ENCODE assay signal across 14 cellular contexts in the genomic region with DNA sequence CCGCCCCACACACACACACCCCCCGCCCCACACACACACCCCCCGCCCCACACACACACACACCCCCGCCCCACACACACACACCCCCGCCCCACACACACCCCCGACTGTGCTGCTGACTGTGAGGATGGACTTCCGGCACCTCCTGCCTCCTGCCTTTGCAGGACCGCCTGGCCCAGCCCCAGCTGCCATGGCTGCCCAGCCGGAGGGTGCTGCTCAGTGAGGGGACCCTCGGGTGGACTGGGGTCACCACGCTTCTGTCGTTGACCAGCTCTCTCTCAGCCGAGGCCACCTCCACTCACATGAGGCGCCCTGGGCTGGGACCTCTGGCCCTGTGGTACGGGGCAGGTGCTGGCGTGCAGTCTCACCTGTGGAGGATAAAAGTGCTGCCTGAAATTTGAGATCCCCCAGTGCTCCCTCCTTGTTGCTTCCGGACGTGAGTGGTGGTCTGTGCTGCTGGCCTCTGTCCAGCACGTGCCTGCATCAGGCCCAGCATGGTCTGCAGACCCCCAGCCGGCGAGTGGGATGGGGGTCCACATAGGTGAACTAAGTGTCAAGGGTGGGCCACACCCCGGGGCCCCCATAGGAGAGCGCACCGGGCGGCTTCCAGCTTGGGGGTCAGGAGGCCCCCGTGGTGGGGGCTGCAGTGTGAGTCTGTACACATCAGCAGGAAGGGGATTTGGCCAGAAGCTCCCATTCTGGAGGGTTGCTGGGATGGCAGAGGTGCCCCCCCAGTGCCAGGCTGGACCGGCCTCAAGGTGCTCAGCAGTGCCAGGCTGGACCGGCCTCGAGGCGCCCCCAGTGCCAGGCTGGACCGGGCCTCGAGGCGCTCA. TPM values are rescaled to one million over a fixed set of nuclear protein-coding genes. Genes with fewer than 3 reads are reported as not detected.
DNase-seq lines count a peak whose midpoint lies in the region; ATAC-seq and TF ChIP-seq lines count a peak whose summit lies in the region.
"Had no signal": no experiment of that assay in that cellular context is flagged by ENCODE, and none has a peak within 500 bp of the region (broad histone marks: within the 10 kb centered on the region; RNA-seq: fewer than 3 reads in every experiment).

No MANE protein-coding gene starts in this region.

- H3K36me3 ChIP-seq in Peyer's patch (peaks cover 0 to 56% (median 0%) of the 10 kb centered on the region in 3 donors), thymus (ENCODE audit: control insufficient read depth, insufficient read depth) (no peaks in the 10 kb centered on the region)

- H3K4me1 ChIP-seq in Peyer's patch (peaks cover 0 to 65% (median 7%) of the 10 kb centered on the region in 4 donors), thymus (ENCODE audit: control insufficient read depth, insufficient read depth, low read length) (no peaks in the 10 kb centered on the region)

- H3K4me3 ChIP-seq in Peyer's patch, result peak overlapping the region in 1 of 4 donors; percentile 16
- no peak overlapping the region for H3K4me3 ChIP-seq in thymus (ENCODE audit: low read length)
- H3K4me3 ChIP-seq: gastroesophageal sphincter had no signal

- TF ChIP-seq CTCF in Peyer's patch (IDR thresholded peaks at IDR 0.05) (no peak), natural killer cell (IDR thresholded peaks at IDR 0.05) (no peak)

- ATAC-seq in natural killer cell, result no peak
- ATAC-seq in GM18511 (IDR thresholded peaks at IDR 0.05; ENCODE audit: unreplicated experiment), result no peak

- H3K4me3 Mint-ChIP-seq in natural killer cell, result peak overlapping the region; percentile 77
- H3K4me3 Mint-ChIP-seq: activated B cell treated with CpG ODN at 0.5 μM for 24 hours; naive B cell; stimulated activated naive CD8-positive, alpha-beta T cell treated with anti-CD3 and anti-CD28 coated beads, Interleukin-15, Interleukin-2, amounts not matched to agents 100 ng/mL and 50 ng/mL, for 24 hours had no signal

- H3K27ac ChIP-seq in Peyer's patch, result peak overlapping the region in 3 of 4 donors; percentile 88 to 98 (median 98)
- peak overlapping the region; percentile 77 for H3K27ac ChIP-seq in epithelial cell of prostate
- H3K27ac ChIP-seq in thymus (ENCODE audit: low read depth), result peak overlapping the region; percentile 20
- H3K27ac ChIP-seq in substantia nigra (ENCODE audit: low read depth, low read length, poor library complexity, severe bottlenecking), result no peak overlapping the region
- H3K27ac ChIP-seq: KMS-11 had no signal

- DNase-seq in Peyer's patch (peak in 1 of 3 donors; percentile 65), epithelial cell of prostate (ENCODE audit: low read depth, low spot score) (no peak), natural killer cell (no peak), NCI-H2171 (lab: John Stamatoyannopoulos, UW) (no peak), substantia nigra (lab: John Stamatoyannopoulos, UW) (no peak)
- DNase-seq: activated B cell treated with CpG ODN at 0.5 μM for 24 hours; activated naive CD4-positive, alpha-beta T cell; naive B cell; NCI-H1417 treated with DMSO at 0.1 percent for 48 hours had no signal

- TF ChIP-seq POLR2A in Peyer's patch (IDR thresholded peaks at IDR 0.05), result peak in 1 of 2 donors; percentile 32

- H3K9me3 Mint-ChIP-seq in natural killer cell, result no peaks in the 10 kb centered on the region
- H3K9me3 Mint-ChIP-seq: activated B cell treated with CpG ODN at 0.5 μM for 24 hours; naive B cell; stimulated activated naive CD8-positive, alpha-beta T cell treated with anti-CD3 and anti-CD28 coated beads, Interleukin-15, Interleukin-2, amounts not matched to agents 100 ng/mL and 50 ng/mL, for 24 hours had no signal

- intact Hi-C loops in natural killer cell (cut with micrococcal nuclease), result no loop called here

- H3K27ac Mint-ChIP-seq in natural killer cell, result peak overlapping the region; percentile 84 to 87
- H3K27ac Mint-ChIP-seq: activated B cell treated with CpG ODN at 0.5 μM for 24 hours; stimulated activated naive CD8-positive, alpha-beta T cell treated with anti-CD3 and anti-CD28 coated beads, Interleukin-15, Interleukin-2, amounts not matched to agents 100 ng/mL and 50 ng/mL, for 24 hours had no signal

- no peaks in the 10 kb centered on the region for H3K27me3 ChIP-seq in Peyer's patch
- no peaks in the 10 kb centered on the region for H3K27me3 ChIP-seq in thymus (ENCODE audit: control insufficient read depth, insufficient read depth)
- H3K27me3 ChIP-seq: gastroesophageal sphincter had no signal

- no peaks in the 10 kb centered on the region for H3K36me3 Mint-ChIP-seq in natural killer cell

- no peaks in the 10 kb centered on the region for H3K9me3 ChIP-seq in Peyer's patch
- peaks cover 1% of the 10 kb centered on the region for H3K9me3 ChIP-seq in thymus (ENCODE audit: control insufficient read depth)
- H3K9me3 ChIP-seq: gastroesophageal sphincter had no signal

- H3K4me1 Mint-ChIP-seq in natural killer cell, result peaks cover 33 to 67% of the 10 kb centered on the region in 2 donors
- H3K4me1 Mint-ChIP-seq: naive B cell had no signal

- 94% methylated on average over 33 of the region's 33 CpGs for WGBS in thymus

- no peaks in the 10 kb centered on the region for H3K27me3 Mint-ChIP-seq in natural killer cell (ENCODE audit: low read depth in 2 of 2)
- H3K27me3 Mint-ChIP-seq: activated B cell treated with CpG ODN at 0.5 μM for 24 hours; stimulated activated naive CD8-positive, alpha-beta T cell treated with anti-CD3 and anti-CD28 coated beads, Interleukin-15, Interleukin-2, amounts not matched to agents 100 ng/mL and 50 ng/mL, for 24 hours had no signal

RNA-seq across cellular contexts. Expression of a gene that starts 11.2 kb away (rescaled TPM):
- total RNA-seq in Peyer's patch (100 to 1,000 TPM in 3 of 4 donors, 10 to 100 TPM in 1; 73.4 to 170 (median 117) TPM), natural killer cell (100 to 1,000 TPM; 227 to 390 (median 325) TPM)
- polyA plus RNA-seq in thymus, result 42.8 TPM
